16 cellular contexts compared by ENCODE assay signal in genomic region chr15:99502661-99503060, GRCh38.
DNase-seq lines count a peak whose midpoint lies in the region; ATAC-seq, FAIRE-seq and TF ChIP-seq lines count a peak whose summit lies in the region.
"Had no signal": no experiment of that assay in that cellular context is flagged by ENCODE, and none has a peak within 500 bp of the region (broad histone marks: within the 10 kb centered on the region; RNA-seq: fewer than 3 reads in every experiment).

No MANE protein-coding gene starts in this region.

- no peak for TF ChIP-seq CTCF in pancreas (IDR thresholded peaks at IDR 0.05)

- H3K27ac Mint-ChIP-seq in dendritic cell treated with granulocyte-macrophage colony-stimulating factor and Interleukin-4, amounts not matched to agents 40 ng/mL and 50 ng/mL, for 4 days = peak overlapping the region; percentile 67

- H3K27me3 Mint-ChIP-seq in dendritic cell treated with granulocyte-macrophage colony-stimulating factor and Interleukin-4, amounts not matched to agents 40 ng/mL and 50 ng/mL, for 4 days = peaks cover 2% of the 10 kb centered on the region

- intact Hi-C loops in dendritic cell treated with granulocyte-macrophage colony-stimulating factor and Interleukin-4, amounts not matched to agents 40 ng/mL and 50 ng/mL, for 4 days (cut with micrococcal nuclease) = no loop called here
- intact Hi-C loops in pancreas (cut with DNase I) = no loop called here

- H3K4me1 ChIP-seq in pancreas = peaks cover 0 to 7% (median 0%) of the 10 kb centered on the region in 3 donors

- no peaks in the 10 kb centered on the region for H3K9me3 ChIP-seq in pancreas
- H3K9me3 ChIP-seq: neutrophil had no signal

- ATAC-seq in GM18505 (IDR thresholded peaks at IDR 0.05; ENCODE audit: unreplicated experiment) (peak; percentile 5), GM21528 (IDR thresholded peaks at IDR 0.05; ENCODE audit: low FRiP score, unreplicated experiment) (peak; percentile 14), HG03095 (IDR thresholded peaks at IDR 0.05; ENCODE audit: unreplicated experiment) (peak; percentile 4), GM19328 (IDR thresholded peaks at IDR 0.05; ENCODE audit: unreplicated experiment) (no peak), pancreas (no peak)
- ATAC-seq: left lobe of liver, Panc1 had no signal

- H3K36me3 Mint-ChIP-seq in dendritic cell treated with granulocyte-macrophage colony-stimulating factor and Interleukin-4, amounts not matched to agents 40 ng/mL and 50 ng/mL, for 4 days (ENCODE audit: low read depth) = no peaks in the 10 kb centered on the region

- WGBS in pancreas, 2 donors = 87 to 89% methylated on average over 5 of the region's 5 CpGs

- H3K4me3 ChIP-seq in pancreas = no peak overlapping the region

- FAIRE-seq in pancreas (lab: Jason Lieb, UNC) = no peak
- FAIRE-seq: TTC549 had no signal

- H3K4me1 Mint-ChIP-seq in dendritic cell treated with granulocyte-macrophage colony-stimulating factor and Interleukin-4, amounts not matched to agents 40 ng/mL and 50 ng/mL, for 4 days (ENCODE audit: low read depth) = peaks cover 78% of the 10 kb centered on the region

- H3K27me3 ChIP-seq in pancreas = no peaks in the 10 kb centered on the region

- H3K27ac ChIP-seq in pancreas = no peak overlapping the region
- H3K27ac ChIP-seq: neutrophil had no signal

- DNase-seq in NCI-H187 (lab: John Stamatoyannopoulos, UW) = no peak
- DNase-seq in NCI-H510A (lab: John Stamatoyannopoulos, UW) = no peak
- DNase-seq in pancreas = no peak
- DNase-seq: GF-D8, KBM-7, NCI-H2081 had no signal

- no peaks in the 10 kb centered on the region for H3K36me3 ChIP-seq in pancreas
- H3K36me3 ChIP-seq: neutrophil had no signal

- no peak for TF ChIP-seq POLR2A in GM18505 (IDR thresholded peaks at IDR 0.05; ENCODE audit: borderline replicate concordance, extremely low read depth, insufficient read depth, insufficient read length)

- H3K9me3 Mint-ChIP-seq in dendritic cell treated with granulocyte-macrophage colony-stimulating factor and Interleukin-4, amounts not matched to agents 40 ng/mL and 50 ng/mL, for 4 days = no peaks in the 10 kb centered on the region

- no peak overlapping the region for H3K4me3 Mint-ChIP-seq in dendritic cell treated with granulocyte-macrophage colony-stimulating factor and Interleukin-4, amounts not matched to agents 40 ng/mL and 50 ng/mL, for 4 days
- H3K4me3 Mint-ChIP-seq: CD4-positive, CD25-positive, alpha-beta regulatory T cell had no signal

Comparison
In these comparisons a context has a peak if more than half of its experiments do, and no peak if none do; other contexts are left out.
1. ATAC-seq: peak in GM18505 (single experiment), GM21528 (single experiment) and HG03095 (single experiment); none in GM19328 (single experiment) and pancreas (0 of 4).